Comparison of ENCODE assay signal across 14 cellular contexts in the genomic region with DNA sequence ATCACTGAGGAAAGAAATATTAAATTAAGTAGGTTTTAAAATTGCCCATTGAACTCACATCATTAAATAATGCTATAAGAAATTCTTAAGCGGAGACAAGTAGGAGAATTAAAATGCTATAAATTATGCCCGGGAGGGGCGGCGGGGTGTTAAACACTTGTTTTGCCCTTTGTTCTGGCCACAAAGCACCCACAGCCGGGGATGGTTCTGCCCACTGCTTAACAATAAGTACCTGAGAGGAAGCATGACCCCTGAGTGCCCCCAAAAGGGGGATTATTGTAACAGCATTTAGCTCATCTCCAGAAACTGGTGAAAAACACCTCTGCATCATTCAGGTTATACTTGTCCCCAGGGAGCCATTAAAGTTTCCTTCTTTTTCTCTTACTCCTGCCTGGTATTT.
DNase-seq lines count a peak whose midpoint lies in the region; ATAC-seq and TF ChIP-seq lines count a peak whose summit lies in the region.
"Had no signal": no experiment of that assay in that cellular context is flagged by ENCODE, and none has a peak within 500 bp of the region (broad histone marks: within the 10 kb centered on the region; RNA-seq: fewer than 3 reads in every experiment).

No MANE protein-coding gene starts in this region.

- no peak overlapping the region for H3K4me3 Mint-ChIP-seq in activated CD8-positive, alpha-beta T cell treated with anti-CD3 and anti-CD28 coated beads for 36 hours
- H3K4me3 Mint-ChIP-seq in activated CD8-positive, alpha-beta T cell treated with anti-CD3 and anti-CD28 coated beads, Interleukin-2, amount 10 ng/mL, durations not matched to agents 7 days and 5 days: no peak overlapping the region
- no peak overlapping the region for H3K4me3 Mint-ChIP-seq in stimulated activated memory B cell treated with anti-CD40 and anti-IgM and Interleukin-4, amounts not matched to agents 10 μg/mL and 1 μg/mL and 100 μg/mL, for 72 hours
- H3K4me3 Mint-ChIP-seq: activated CD4-positive, alpha-beta T cell treated with anti-CD3 and anti-CD28 coated beads, Interleukin-2, amount 10 ng/mL, durations not matched to agents 7 days and 5 days had no signal

- H3K27ac ChIP-seq in esophagus muscularis mucosa (replicated peaks in 1 of 4): no peak overlapping the region
- H3K27ac ChIP-seq: spleen, stomach had no signal

- no peaks in the 10 kb centered on the region for H3K36me3 Mint-ChIP-seq in activated CD8-positive, alpha-beta T cell treated with anti-CD3 and anti-CD28 coated beads for 36 hours (ENCODE audit: low read depth)
- no peaks in the 10 kb centered on the region for H3K36me3 Mint-ChIP-seq in activated CD8-positive, alpha-beta T cell treated with anti-CD3 and anti-CD28 coated beads, Interleukin-2, amount 10 ng/mL, durations not matched to agents 7 days and 5 days (ENCODE audit: low read depth)
- H3K36me3 Mint-ChIP-seq in stimulated activated memory B cell treated with anti-CD40 and anti-IgM and Interleukin-4, amounts not matched to agents 10 μg/mL and 1 μg/mL and 100 μg/mL, for 72 hours: no peaks in the 10 kb centered on the region

- H3K4me1 Mint-ChIP-seq in activated CD8-positive, alpha-beta T cell treated with anti-CD3 and anti-CD28 coated beads for 36 hours (ENCODE audit: low read depth): no peaks in the 10 kb centered on the region
- no peaks in the 10 kb centered on the region for H3K4me1 Mint-ChIP-seq in activated CD8-positive, alpha-beta T cell treated with anti-CD3 and anti-CD28 coated beads, Interleukin-2, amount 10 ng/mL, durations not matched to agents 7 days and 5 days (ENCODE audit: low read depth)
- H3K4me1 Mint-ChIP-seq in stimulated activated memory B cell treated with anti-CD40 and anti-IgM and Interleukin-4, amounts not matched to agents 10 μg/mL and 1 μg/mL and 100 μg/mL, for 72 hours: no peaks in the 10 kb centered on the region
- H3K4me1 Mint-ChIP-seq: activated CD4-positive, alpha-beta T cell treated with anti-CD3 and anti-CD28 coated beads, Interleukin-2, amount 10 ng/mL, durations not matched to agents 7 days and 5 days had no signal

- TF ChIP-seq EP300 in esophagus muscularis mucosa (IDR thresholded peaks at IDR 0.05): no peak

- H3K36me3 ChIP-seq in esophagus muscularis mucosa: no peaks in the 10 kb centered on the region
- H3K36me3 ChIP-seq in mucosa of descending colon (ENCODE audit: low read depth): no peaks in the 10 kb centered on the region
- H3K36me3 ChIP-seq: spleen, stomach had no signal

- no peak for TF ChIP-seq POLR2A in esophagus muscularis mucosa (IDR thresholded peaks at IDR 0.05; ENCODE audit: low read depth)

- H3K4me3 ChIP-seq in esophagus muscularis mucosa (no peak overlapping the region), mucosa of descending colon (no peak overlapping the region)
- H3K4me3 ChIP-seq: spleen, stomach had no signal

- POLR2A ChIA-PET in activated CD8-positive, alpha-beta T cell treated with anti-CD3 and anti-CD28 coated beads for 36 hours (lab: Charles Lee): interaction anchor here (0.7 kb wide), 1 partner anchor 152 kb away, joined by 3 read pairs; no protein-coding TSS in a partner anchor
- POLR2A ChIA-PET in activated CD8-positive, alpha-beta T cell treated with anti-CD3 and anti-CD28 coated beads, Interleukin-2, amount 10 ng/mL, durations not matched to agents 7 days and 5 days (lab: Charles Lee): no interaction called here

- H3K27ac Mint-ChIP-seq in activated CD8-positive, alpha-beta T cell treated with anti-CD3 and anti-CD28 coated beads for 36 hours: no peak overlapping the region
- H3K27ac Mint-ChIP-seq in activated CD8-positive, alpha-beta T cell treated with anti-CD3 and anti-CD28 coated beads, Interleukin-2, amount 10 ng/mL, durations not matched to agents 7 days and 5 days: no peak overlapping the region
- H3K27ac Mint-ChIP-seq in stimulated activated memory B cell treated with anti-CD40 and anti-IgM and Interleukin-4, amounts not matched to agents 10 μg/mL and 1 μg/mL and 100 μg/mL, for 72 hours: no peak overlapping the region
- H3K27ac Mint-ChIP-seq: activated CD4-positive, alpha-beta T cell treated with anti-CD3 and anti-CD28 coated beads, Interleukin-2, amount 10 ng/mL, durations not matched to agents 7 days and 5 days had no signal

- 48% methylated on average over 5 of the region's 5 CpGs for WGBS in esophagus muscularis mucosa

- no peaks in the 10 kb centered on the region for H3K4me1 ChIP-seq in esophagus muscularis mucosa
- H3K4me1 ChIP-seq in mucosa of descending colon (ENCODE audit: low read depth): no peaks in the 10 kb centered on the region
- H3K4me1 ChIP-seq: spleen, stomach had no signal

- no peak for ATAC-seq in activated CD8-positive, alpha-beta T cell treated with anti-CD3 and anti-CD28 coated beads for 36 hours
- no peak for ATAC-seq in activated CD8-positive, alpha-beta T cell treated with anti-CD3 and anti-CD28 coated beads, Interleukin-2, amount 10 ng/mL, durations not matched to agents 7 days and 5 days
- no peak for ATAC-seq in stimulated activated memory B cell treated with anti-CD40 and anti-IgM and Interleukin-4, amounts not matched to agents 10 μg/mL and 1 μg/mL and 100 μg/mL, for 72 hours
- ATAC-seq in mucosa of descending colon (no peak), HG02981 (IDR thresholded peaks at IDR 0.05; ENCODE audit: unreplicated experiment) (no peak)

- CTCF ChIA-PET in activated CD8-positive, alpha-beta T cell treated with anti-CD3 and anti-CD28 coated beads for 36 hours (lab: Charles Lee): no interaction called here
- CTCF ChIA-PET in activated CD8-positive, alpha-beta T cell treated with anti-CD3 and anti-CD28 coated beads, Interleukin-2, amount 10 ng/mL, durations not matched to agents 7 days and 5 days (lab: Charles Lee): interaction anchor here (1.3 kb wide), 1 partner anchor 13 kb away, joined by 3 read pairs; no protein-coding TSS in a partner anchor

- H3K27me3 Mint-ChIP-seq in activated CD8-positive, alpha-beta T cell treated with anti-CD3 and anti-CD28 coated beads for 36 hours: no peaks in the 10 kb centered on the region
- H3K27me3 Mint-ChIP-seq in activated CD8-positive, alpha-beta T cell treated with anti-CD3 and anti-CD28 coated beads, Interleukin-2, amount 10 ng/mL, durations not matched to agents 7 days and 5 days (ENCODE audit: low read depth): no peaks in the 10 kb centered on the region
- H3K27me3 Mint-ChIP-seq in stimulated activated memory B cell treated with anti-CD40 and anti-IgM and Interleukin-4, amounts not matched to agents 10 μg/mL and 1 μg/mL and 100 μg/mL, for 72 hours: no peaks in the 10 kb centered on the region
- H3K27me3 Mint-ChIP-seq: activated CD4-positive, alpha-beta T cell treated with anti-CD3 and anti-CD28 coated beads, Interleukin-2, amount 10 ng/mL, durations not matched to agents 7 days and 5 days had no signal

- peak; percentile 4 for DNase-seq in activated CD8-positive, alpha-beta T cell treated with anti-CD3 and anti-CD28 coated beads for 36 hours
- no peak for DNase-seq in activated CD8-positive, alpha-beta T cell treated with anti-CD3 and anti-CD28 coated beads, Interleukin-2, amount 10 ng/mL, durations not matched to agents 7 days and 5 days
- DNase-seq in NCI-H526 treated with DMSO at 0.1 percent for 48 hours (lab: John Stamatoyannopoulos, UW) (peak; percentile 55), esophagus muscularis mucosa (ENCODE audit: extremely low spot score) (peak; percentile 83), mucosa of descending colon (no peak)
- no peak for DNase-seq in stimulated activated CD4-positive, alpha-beta T cell treated with anti-CD3 and anti-CD28 coated beads, Interleukin-4, amount 100 ng/mL, for 4 hours
- DNase-seq: activated CD4-positive, alpha-beta T cell treated with anti-CD3 and anti-CD28 coated beads, Interleukin-2, amount 10 ng/mL, durations not matched to agents 7 days and 5 days; activated T-cell treated with anti-CD3 and anti-CD28 coated beads, Interleukin-2, amount 50 U/mL, for 48 hours; Calu3; NCI-H226; spleen; stomach had no signal

- TF ChIP-seq CTCF in activated CD8-positive, alpha-beta T cell treated with anti-CD3 and anti-CD28 coated beads for 36 hours (IDR thresholded peaks at IDR 0.05): no peak
- no peak for TF ChIP-seq CTCF in esophagus muscularis mucosa (IDR thresholded peaks at IDR 0.05)
- TF ChIP-seq CTCF in mucosa of descending colon (IDR thresholded peaks at IDR 0.05): no peak

- intact Hi-C loops in activated CD8-positive, alpha-beta T cell treated with anti-CD3 and anti-CD28 coated beads for 36 hours (cut with micrococcal nuclease): no loop called here
- intact Hi-C loops in esophagus muscularis mucosa (cut with DNase I): no loop called here
- intact Hi-C loops in mucosa of descending colon (cut with DNase I, micrococcal nuclease): no loop called here

- H3K9me3 ChIP-seq in esophagus muscularis mucosa (peaks cover 0 to 9% (median 7%) of the 10 kb centered on the region in 4 donors), mucosa of descending colon (no peaks in the 10 kb centered on the region)

- H3K27me3 ChIP-seq in esophagus muscularis mucosa: no peaks in the 10 kb centered on the region
- H3K27me3 ChIP-seq: spleen, stomach had no signal

- peaks cover 8% of the 10 kb centered on the region for H3K9me3 Mint-ChIP-seq in activated CD8-positive, alpha-beta T cell treated with anti-CD3 and anti-CD28 coated beads for 36 hours
- no peaks in the 10 kb centered on the region for H3K9me3 Mint-ChIP-seq in activated CD8-positive, alpha-beta T cell treated with anti-CD3 and anti-CD28 coated beads, Interleukin-2, amount 10 ng/mL, durations not matched to agents 7 days and 5 days (ENCODE audit: insufficient read depth)
- H3K9me3 Mint-ChIP-seq in stimulated activated memory B cell treated with anti-CD40 and anti-IgM and Interleukin-4, amounts not matched to agents 10 μg/mL and 1 μg/mL and 100 μg/mL, for 72 hours: peaks cover 6% of the 10 kb centered on the region
- H3K9me3 Mint-ChIP-seq: activated CD4-positive, alpha-beta T cell treated with anti-CD3 and anti-CD28 coated beads, Interleukin-2, amount 10 ng/mL, durations not matched to agents 7 days and 5 days had no signal

Comparison
In these comparisons a context has a peak if more than half of its experiments do, and no peak if none do; other contexts are left out.
1. DNase-seq: peak in activated CD8-positive, alpha-beta T cell treated with anti-CD3 and anti-CD28 coated beads for 36 hours (single experiment), NCI-H526 treated with DMSO at 0.1 percent for 48 hours (single experiment) and esophagus muscularis mucosa (single experiment); none in activated CD8-positive, alpha-beta T cell treated with anti-CD3 and anti-CD28 coated beads, Interleukin-2, amount 10 ng/mL, durations not matched to agents 7 days and 5 days (single experiment), mucosa of descending colon (0 of 3) and stimulated activated CD4-positive, alpha-beta T cell treated with anti-CD3 and anti-CD28 coated beads, Interleukin-4, amount 100 ng/mL, for 4 hours (0 of 2).